1 cellular context compared by ENCODE assay signal in the genomic region with DNA sequence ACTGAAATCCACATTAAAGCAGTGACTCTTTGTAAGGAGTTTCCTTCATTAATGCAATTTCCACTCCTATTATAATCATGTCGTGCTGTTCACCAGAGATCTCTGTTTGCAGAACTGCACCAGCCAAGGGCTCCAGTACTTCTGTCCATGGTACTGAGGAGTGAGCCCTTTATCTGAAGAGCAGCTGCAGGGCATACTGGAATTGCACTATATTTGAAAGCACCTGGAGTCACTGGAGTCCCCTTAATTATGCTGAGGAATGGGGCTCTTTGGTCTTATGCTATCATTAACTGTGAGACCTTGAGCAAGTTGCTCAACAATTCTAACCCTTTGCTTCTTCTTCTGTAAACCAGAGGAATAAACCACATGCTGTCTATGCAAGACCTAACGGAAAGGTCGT.
TF ChIP-seq lines count a peak whose summit lies in the region.

No MANE protein-coding gene starts in this region.

TF ChIP-seq in HEK293, 187 proteins besides CTCF, POLR2A, EP300 and RAD21:
- TF ChIP-seq, protein P1, sequence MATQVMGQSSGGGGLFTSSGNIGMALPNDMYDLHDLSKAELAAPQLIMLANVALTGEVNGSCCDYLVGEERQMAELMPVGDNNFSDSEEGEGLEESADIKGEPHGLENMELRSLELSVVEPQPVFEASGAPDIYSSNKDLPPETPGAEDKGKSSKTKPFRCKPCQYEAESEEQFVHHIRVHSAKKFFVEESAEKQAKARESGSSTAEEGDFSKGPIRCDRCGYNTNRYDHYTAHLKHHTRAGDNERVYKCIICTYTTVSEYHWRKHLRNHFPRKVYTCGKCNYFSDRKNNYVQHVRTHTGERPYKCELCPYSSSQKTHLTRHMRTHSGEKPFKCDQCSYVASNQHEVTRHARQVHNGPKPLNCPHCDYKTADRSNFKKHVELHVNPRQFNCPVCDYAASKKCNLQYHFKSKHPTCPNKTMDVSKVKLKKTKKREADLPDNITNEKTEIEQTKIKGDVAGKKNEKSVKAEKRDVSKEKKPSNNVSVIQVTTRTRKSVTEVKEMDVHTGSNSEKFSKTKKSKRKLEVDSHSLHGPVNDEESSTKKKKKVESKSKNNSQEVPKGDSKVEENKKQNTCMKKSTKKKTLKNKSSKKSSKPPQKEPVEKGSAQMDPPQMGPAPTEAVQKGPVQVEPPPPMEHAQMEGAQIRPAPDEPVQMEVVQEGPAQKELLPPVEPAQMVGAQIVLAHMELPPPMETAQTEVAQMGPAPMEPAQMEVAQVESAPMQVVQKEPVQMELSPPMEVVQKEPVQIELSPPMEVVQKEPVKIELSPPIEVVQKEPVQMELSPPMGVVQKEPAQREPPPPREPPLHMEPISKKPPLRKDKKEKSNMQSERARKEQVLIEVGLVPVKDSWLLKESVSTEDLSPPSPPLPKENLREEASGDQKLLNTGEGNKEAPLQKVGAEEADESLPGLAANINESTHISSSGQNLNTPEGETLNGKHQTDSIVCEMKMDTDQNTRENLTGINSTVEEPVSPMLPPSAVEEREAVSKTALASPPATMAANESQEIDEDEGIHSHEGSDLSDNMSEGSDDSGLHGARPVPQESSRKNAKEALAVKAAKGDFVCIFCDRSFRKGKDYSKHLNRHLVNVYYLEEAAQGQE (tag by site-specific recombination; IDR thresholded peaks at IDR 0.05) = peak; percentile 97
- TF ChIP-seq ZNF514 (tag by site-specific recombination; IDR thresholded peaks at IDR 0.05) = no peak
